ENCODE assay signal across 2 cellular contexts in genomic region chr17:43528319-43528987, GRCh38.
TF ChIP-seq lines count a peak whose summit lies in the region.

No MANE protein-coding gene starts in this region.

TF ChIP-seq in SK-N-SH, 30 proteins besides CTCF, POLR2A, EP300 and RAD21 (continued from another document):
- TF ChIP-seq TEAD4 (IDR thresholded peaks at IDR 0.05; ENCODE audit: borderline replicate concordance, insufficient read depth) (no peak), CHD2 (IDR thresholded peaks at IDR 0.05; ENCODE audit: low read length, partially characterized antibody) (no peak), FOSL2 (IDR thresholded peaks at IDR 0.05; ENCODE audit: borderline replicate concordance, low read depth) (no peak), TAF1 (IDR thresholded peaks at IDR 0.05; ENCODE audit: borderline replicate concordance, low read depth, low read length) (no peak), TCF12 (IDR thresholded peaks at IDR 0.05) (no peak), JUND (IDR thresholded peaks at IDR 0.05) (no peak), IRF3 (IDR thresholded peaks at IDR 0.05; ENCODE audit: low read depth, low read length) (no peak)

TF ChIP-seq in SK-N-SH treated with all-trans-retinoic acid at 6 μM for 48 hours, 23 proteins besides CTCF, POLR2A, EP300 and RAD21 (continued from another document):
- TF ChIP-seq TOX (CRISPR knock-in tag; IDR thresholded peaks at IDR 0.05; ENCODE audit: borderline replicate concordance), result no peak
- TF ChIP-seq GLIS3 (CRISPR knock-in tag; IDR thresholded peaks at IDR 0.05), result no peak
- no peak for TF ChIP-seq TSHZ2 (CRISPR knock-in tag; IDR thresholded peaks at IDR 0.05)
